Comparison of ENCODE assay signal across 15 cellular contexts in the genomic region with DNA sequence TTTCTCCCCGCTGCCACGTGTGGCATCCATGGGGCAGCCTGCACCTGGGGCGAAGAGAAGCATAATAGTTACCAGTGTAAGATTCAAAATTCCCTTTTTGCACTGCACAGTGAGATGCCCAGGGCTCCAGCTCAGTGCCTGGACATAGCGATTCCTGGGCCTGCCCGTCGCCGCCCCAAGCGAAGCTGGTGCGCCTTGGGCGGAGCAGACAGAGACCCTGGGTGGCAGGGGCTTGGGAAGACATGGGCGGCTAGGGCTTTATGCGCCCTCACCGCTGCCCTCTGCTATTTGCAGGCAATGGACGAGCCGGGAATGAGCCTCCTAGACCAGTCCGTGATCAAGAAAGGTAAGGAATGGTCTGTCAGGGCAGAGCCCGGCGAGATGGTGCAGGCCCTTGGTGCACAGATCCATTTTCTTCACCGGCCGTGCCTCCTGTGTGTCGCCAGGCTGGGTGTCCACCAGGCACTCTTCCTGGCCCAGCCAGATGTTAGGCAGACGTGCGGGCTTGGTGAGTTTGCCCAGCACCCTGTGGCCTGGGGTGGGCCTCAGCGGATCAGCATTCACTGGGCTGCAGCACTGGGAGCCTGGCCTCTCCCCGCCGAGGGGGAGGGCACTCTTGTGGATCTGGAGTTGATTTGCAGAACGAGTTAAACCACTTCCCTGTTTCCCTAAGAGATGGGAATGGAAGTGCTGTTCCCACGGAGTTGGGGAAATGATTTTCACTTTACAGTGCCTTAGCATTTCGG. TPM values are rescaled to one million over a fixed set of nuclear protein-coding genes. Genes with fewer than 3 reads are reported as not detected.
DNase-seq lines count a peak whose midpoint lies in the region; TF ChIP-seq lines count a peak whose summit lies in the region.
"Had no signal": no experiment of that assay in that cellular context is flagged by ENCODE, and none has a peak within 500 bp of the region (broad histone marks: within the 10 kb centered on the region; RNA-seq: fewer than 3 reads in every experiment).

No MANE protein-coding gene starts in this region.

- H3K27ac ChIP-seq in SJCRH30 (no peak overlapping the region), trophoblast cell (ENCODE audit: low read depth, low read length) (peak overlapping the region; percentile 72)
- H3K27ac ChIP-seq: esophagus squamous epithelium had no signal

- H4K12ac ChIP-seq in trophoblast cell (ENCODE audit: low read depth, low read length): no peak overlapping the region

- H3K27me3 ChIP-seq in SJCRH30: no peaks in the 10 kb centered on the region
- H3K27me3 ChIP-seq in trophoblast cell (ENCODE audit: insufficient read depth, low read length): peaks cover 5% of the 10 kb centered on the region

- H3K79me1 ChIP-seq in trophoblast cell (ENCODE audit: low read length): peaks cover 46% of the 10 kb centered on the region

- H2BK5ac ChIP-seq in trophoblast cell (ENCODE audit: low read depth, low read length, poor library complexity): peak overlapping the region; percentile 54

- TF ChIP-seq CTCF in GM10266 (IDR thresholded peaks at IDR 0.05; ENCODE audit: control insufficient read depth, insufficient read depth, low read depth, missing control alignments): no peak

- no peak overlapping the region for H3K9ac ChIP-seq in trophoblast cell (ENCODE audit: low read length)

- WGBS in trophoblast cell (ENCODE audit: extremely low coverage, insufficient coverage, insufficient read length): no CpG with 5 or more reads among the region's 29 CpGs

- no peak overlapping the region for H3K23ac ChIP-seq in trophoblast cell (ENCODE audit: low read length)

- H3K9me3 ChIP-seq in SJCRH30 (replicated peaks) (no peaks in the 10 kb centered on the region), trophoblast cell (ENCODE audit: insufficient read depth, low read depth, low read length) (no peaks in the 10 kb centered on the region)
- H3K9me3 ChIP-seq: esophagus squamous epithelium had no signal

- peak overlapping the region; percentile 68 for H3K14ac ChIP-seq in trophoblast cell (ENCODE audit: low read length)

- peak overlapping the region; percentile 82 for H3K4me2 ChIP-seq in trophoblast cell (ENCODE audit: low read length)

- H4K91ac ChIP-seq in trophoblast cell (ENCODE audit: low read depth, low read length): peak overlapping the region; percentile 64

- H2BK120ac ChIP-seq in trophoblast cell (ENCODE audit: insufficient read depth, low read length, poor library complexity): peak overlapping the region; percentile 19

- H3K4me1 Mint-ChIP-seq in immature natural killer cell: peaks cover 38 to 47% of the 10 kb centered on the region in 2 donors

- H3K4ac ChIP-seq in trophoblast cell (ENCODE audit: low read depth, low read length): peak overlapping the region; percentile 19

- H3K36me3 Mint-ChIP-seq in immature natural killer cell: peaks cover 0 to 13% (median 3%) of the 10 kb centered on the region in 3 donors
- H3K36me3 Mint-ChIP-seq: activated CD4-positive, alpha-beta memory T cell treated with anti-CD3 and anti-CD28 coated beads for 36 hours had no signal

- H3K18ac ChIP-seq in trophoblast cell (ENCODE audit: low read length): peak overlapping the region; percentile 90

- H4K8ac ChIP-seq in trophoblast cell (ENCODE audit: low read depth, low read length): peak overlapping the region; percentile 18

- H3K4me1 ChIP-seq in SJCRH30 (peaks cover 29% of the 10 kb centered on the region), trophoblast cell (ENCODE audit: control insufficient read depth in 1 of 2, insufficient read depth in 2 of 2, low read length in 2 of 2) (peaks cover 59 to 60% of the 10 kb centered on the region in 2 experiments)

- DNase-seq in DMS53 (lab: John Stamatoyannopoulos, UW) (peak; percentile 41), DMS53 treated with DMSO at 0.1 percent for 48 hours (lab: John Stamatoyannopoulos, UW; ENCODE audit: unreplicated experiment) (no peak), SJCRH30 (no peak), immature natural killer cell (no peak), trophoblast cell (peak; percentile 16 to 22), GF-D8 (lab: John Stamatoyannopoulos, UW) (no peak), GM10266 (ENCODE audit: extremely low spot score) (no peak)
- DNase-seq in activated CD4-positive, alpha-beta T cell treated with anti-CD3 and anti-CD28 coated beads, Interleukin-2, amount 50 U/mL, for 48 hours: no peak
- DNase-seq: 8988T; activated CD4-positive, alpha-beta memory T cell treated with anti-CD3 and anti-CD28 coated beads for 36 hours; activated naive CD4-positive, alpha-beta T cell treated with Interleukin-2 at 50 U/mL for 16 hours; esophagus squamous epithelium; NCI-H2107; T-helper 17 cell had no signal

- peak overlapping the region; percentile 61 for H2AK5ac ChIP-seq in trophoblast cell (ENCODE audit: low read length)

- H3K9me3 Mint-ChIP-seq in immature natural killer cell: no peaks in the 10 kb centered on the region
- H3K9me3 Mint-ChIP-seq: activated CD4-positive, alpha-beta memory T cell treated with anti-CD3 and anti-CD28 coated beads for 36 hours had no signal

- peaks cover 17% of the 10 kb centered on the region for H3K79me2 ChIP-seq in trophoblast cell (ENCODE audit: control insufficient read depth, insufficient read depth, low read length, poor library complexity)

- peak overlapping the region; percentile 88 for H3K4me3 ChIP-seq in SJCRH30
- H3K4me3 ChIP-seq in trophoblast cell (ENCODE audit: low read depth, low read length): peak overlapping the region; percentile 78

- peaks cover 5 to 12% (median 7%) of the 10 kb centered on the region in 3 donors for H3K27me3 Mint-ChIP-seq in immature natural killer cell (ENCODE audit: low read depth in 3 of 3)
- H3K27me3 Mint-ChIP-seq: T-helper 17 cell had no signal

- peak overlapping the region; percentile 90 to 95 (median 94) for H3K4me3 Mint-ChIP-seq in immature natural killer cell
- H3K4me3 Mint-ChIP-seq: activated CD4-positive, alpha-beta memory T cell treated with anti-CD3 and anti-CD28 coated beads for 36 hours had no signal

- H2BK12ac ChIP-seq in trophoblast cell (ENCODE audit: low read length): peak overlapping the region; percentile 47

- H3K36me3 ChIP-seq in SJCRH30 (peaks cover 5% of the 10 kb centered on the region), trophoblast cell (ENCODE audit: control insufficient read depth in 1 of 2, insufficient read depth in 2 of 2, low read length in 2 of 2) (no peaks in the 10 kb centered on the region)
- H3K36me3 ChIP-seq: esophagus squamous epithelium had no signal

- no peak overlapping the region for H2AFZ ChIP-seq in trophoblast cell (ENCODE audit: insufficient read depth, low read length, poor library complexity)

- H3K27ac Mint-ChIP-seq in immature natural killer cell: peak overlapping the region in 4 of 6 donors; percentile 51 to 92 (median 75)
- H3K27ac Mint-ChIP-seq: activated CD4-positive, alpha-beta memory T cell treated with anti-CD3 and anti-CD28 coated beads for 36 hours had no signal

RNA-seq across cellular contexts. Expression of gene TFAP2E, which starts 1.7 kb away (rescaled TPM):
- 9.8 and 10.9 TPM in 2 replicates for total RNA-seq in SJCRH30 (2014; rRNA removed; shearing (Covaris generic))
- polyA plus RNA-seq in immature natural killer cell: 1 to 10 TPM in 2 of 3 donors, not detected in 1; 1.3 to 1.8 TPM
- polyA plus RNA-seq in trophoblast cell (2013): 3.7 and 4.0 TPM in 2 replicates
- total RNA-seq: myocyte had no signal

RNA-seq across cellular contexts. Expression of gene NCDN, which starts 17.2 kb away (rescaled TPM):
- total RNA-seq in SJCRH30 (2014; rRNA removed; shearing (Covaris generic)): 21.2 and 21.7 TPM in 2 replicates
- polyA plus RNA-seq in immature natural killer cell: 1 to 10 TPM; 4.1 to 8.9 (median 4.9) TPM
- polyA plus RNA-seq in trophoblast cell (2013): 9.3 and 9.4 TPM in 2 replicates

RNA-seq across cellular contexts. Expression of gene KIAA0319L, which starts 17.6 kb away (rescaled TPM):
- total RNA-seq in SJCRH30 (2014; rRNA removed; shearing (Covaris generic)): 25.4 and 29.9 TPM in 2 replicates
- polyA plus RNA-seq in immature natural killer cell: 10 to 100 TPM; 11.1 to 31.8 (median 19.1) TPM
- polyA plus RNA-seq in trophoblast cell (2013): 30.4 and 30.6 TPM in 2 replicates

Comparison
In these comparisons a context has a peak if more than half of its experiments do, and no peak if none do; other contexts are left out.
1. DNase-seq: peak in DMS53 (single experiment) and trophoblast cell (2 of 2); none in DMS53 treated with DMSO at 0.1 percent for 48 hours (single experiment), SJCRH30 (0 of 2), immature natural killer cell (0 of 3), GF-D8 (single experiment), GM10266 (single experiment) and activated CD4-positive, alpha-beta T cell treated with anti-CD3 and anti-CD28 coated beads, Interleukin-2, amount 50 U/mL, for 48 hours (0 of 2).